1 cellular context compared by ENCODE assay signal in the genomic region with DNA sequence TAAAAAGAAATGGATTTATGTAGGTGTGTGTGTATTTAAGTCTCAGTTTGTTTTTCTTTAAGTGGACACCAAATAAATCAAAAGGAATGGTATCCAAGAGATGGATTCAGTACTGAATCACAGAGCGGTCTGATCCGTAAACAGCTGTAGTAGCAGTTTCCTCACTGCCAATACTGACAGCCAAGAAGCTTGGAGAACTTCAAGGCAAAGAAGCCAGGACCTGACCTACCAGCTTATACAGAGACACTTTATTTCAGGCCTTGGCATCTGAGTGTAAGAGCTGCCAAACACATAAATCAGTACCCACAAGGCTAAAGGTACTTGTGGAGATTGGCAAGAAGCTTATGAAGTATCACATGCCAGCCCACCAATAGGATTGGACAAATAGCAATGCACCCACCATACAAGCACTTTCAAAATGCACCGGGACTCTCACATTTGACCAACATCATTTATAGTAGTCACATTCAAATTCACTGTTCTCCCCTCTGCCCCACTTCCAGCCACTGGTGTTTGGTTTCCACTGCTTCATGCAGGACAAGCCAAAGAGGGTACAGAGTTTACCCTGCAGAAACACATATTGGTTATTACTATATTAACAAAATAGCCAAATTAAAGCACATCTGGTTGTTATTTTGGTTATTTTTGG.
TF ChIP-seq lines count a peak whose summit lies in the region.

No MANE protein-coding gene starts in this region.

TF ChIP-seq in HepG2, 621 proteins besides CTCF, POLR2A, EP300 and RAD21 (continued from another document):
- TF ChIP-seq, protein P1, sequence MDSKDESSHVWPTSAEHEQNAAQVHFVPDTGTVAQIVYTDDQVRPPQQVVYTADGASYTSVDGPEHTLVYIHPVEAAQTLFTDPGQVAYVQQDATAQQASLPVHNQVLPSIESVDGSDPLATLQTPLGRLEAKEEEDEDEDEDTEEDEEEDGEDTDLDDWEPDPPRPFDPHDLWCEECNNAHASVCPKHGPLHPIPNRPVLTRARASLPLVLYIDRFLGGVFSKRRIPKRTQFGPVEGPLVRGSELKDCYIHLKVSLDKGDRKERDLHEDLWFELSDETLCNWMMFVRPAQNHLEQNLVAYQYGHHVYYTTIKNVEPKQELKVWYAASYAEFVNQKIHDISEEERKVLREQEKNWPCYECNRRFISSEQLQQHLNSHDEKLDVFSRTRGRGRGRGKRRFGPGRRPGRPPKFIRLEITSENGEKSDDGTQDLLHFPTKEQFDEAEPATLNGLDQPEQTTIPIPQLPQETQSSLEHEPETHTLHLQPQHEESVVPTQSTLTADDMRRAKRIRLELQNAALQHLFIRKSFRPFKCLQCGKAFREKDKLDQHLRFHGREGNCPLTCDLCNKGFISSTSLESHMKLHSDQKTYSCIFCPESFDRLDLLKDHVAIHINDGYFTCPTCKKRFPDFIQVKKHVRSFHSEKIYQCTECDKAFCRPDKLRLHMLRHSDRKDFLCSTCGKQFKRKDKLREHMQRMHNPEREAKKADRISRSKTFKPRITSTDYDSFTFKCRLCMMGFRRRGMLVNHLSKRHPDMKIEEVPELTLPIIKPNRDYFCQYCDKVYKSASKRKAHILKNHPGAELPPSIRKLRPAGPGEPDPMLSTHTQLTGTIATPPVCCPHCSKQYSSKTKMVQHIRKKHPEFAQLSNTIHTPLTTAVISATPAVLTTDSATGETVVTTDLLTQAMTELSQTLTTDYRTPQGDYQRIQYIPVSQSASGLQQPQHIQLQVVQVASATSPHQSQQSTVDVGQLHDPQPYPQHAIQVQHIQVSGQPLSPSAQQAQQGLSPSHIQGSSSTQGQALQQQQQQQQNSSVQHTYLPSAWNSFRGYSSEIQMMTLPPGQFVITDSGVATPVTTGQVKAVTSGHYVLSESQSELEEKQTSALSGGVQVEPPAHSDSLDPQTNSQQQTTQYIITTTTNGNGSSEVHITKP (CRISPR knock-in tag; IDR thresholded peaks at IDR 0.05; ENCODE audit: low read depth): no peak
- TF ChIP-seq ZNF546 (CRISPR knock-in tag; conservative IDR thresholded peaks at IDR 0.05): no peak
- no peak for TF ChIP-seq TBX2 (CRISPR knock-in tag; IDR thresholded peaks at IDR 0.05; ENCODE audit: borderline replicate concordance)
- no peak for TF ChIP-seq FOXK2 (IDR thresholded peaks at IDR 0.05)
